In the genomic region with DNA sequence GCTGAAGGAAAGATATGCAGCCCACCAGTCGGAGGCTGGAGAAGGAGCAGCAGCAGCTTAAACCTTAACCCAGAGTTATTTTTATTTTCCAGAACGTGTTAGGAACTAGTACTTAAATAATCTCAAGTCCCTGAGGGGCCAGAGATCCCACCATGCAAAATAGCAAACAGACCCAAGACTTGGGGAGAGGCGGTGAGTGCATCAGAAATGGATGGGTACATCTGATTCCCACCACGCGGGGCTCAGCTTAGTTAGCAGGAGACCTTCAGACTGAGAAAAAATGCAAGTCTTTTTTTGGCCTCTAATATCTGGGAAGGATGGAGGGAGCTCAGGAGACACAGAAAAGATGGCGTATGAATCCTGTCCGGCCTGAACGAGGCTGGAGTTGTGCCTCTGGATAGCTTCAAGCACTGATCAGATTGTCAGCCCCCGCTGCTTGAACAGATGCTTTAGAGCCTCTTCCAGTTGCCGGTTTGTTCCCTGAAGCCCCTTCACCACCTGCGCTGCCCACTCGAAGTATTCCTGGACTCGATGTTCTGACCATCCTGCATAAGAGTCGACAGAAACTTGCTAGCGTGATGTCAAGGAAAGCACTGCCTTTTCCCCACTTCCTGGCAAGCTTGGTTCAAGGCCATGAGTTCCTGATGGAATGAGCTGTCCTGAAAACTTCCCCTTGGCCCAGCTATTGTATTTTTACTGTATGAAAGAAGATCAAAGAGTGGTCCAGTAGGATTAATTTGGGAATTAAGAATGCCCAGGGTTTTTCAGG, we compare ENCODE assay signal across 1 cellular context.
TF ChIP-seq lines count a peak whose summit lies in the region.

No MANE protein-coding gene starts in this region.

TF ChIP-seq in GM12878, 131 proteins besides CTCF, POLR2A, EP300 and RAD21:
- no peak for TF ChIP-seq CBX5 (IDR thresholded peaks at IDR 0.05; ENCODE audit: low read depth)
- TF ChIP-seq RUNX3 (IDR thresholded peaks at IDR 0.05; ENCODE audit: low read length) = no peak
- no peak for TF ChIP-seq RELA (IDR thresholded peaks at IDR 0.05; ENCODE audit: borderline replicate concordance, partially characterized antibody)
- TF ChIP-seq, protein P1, sequence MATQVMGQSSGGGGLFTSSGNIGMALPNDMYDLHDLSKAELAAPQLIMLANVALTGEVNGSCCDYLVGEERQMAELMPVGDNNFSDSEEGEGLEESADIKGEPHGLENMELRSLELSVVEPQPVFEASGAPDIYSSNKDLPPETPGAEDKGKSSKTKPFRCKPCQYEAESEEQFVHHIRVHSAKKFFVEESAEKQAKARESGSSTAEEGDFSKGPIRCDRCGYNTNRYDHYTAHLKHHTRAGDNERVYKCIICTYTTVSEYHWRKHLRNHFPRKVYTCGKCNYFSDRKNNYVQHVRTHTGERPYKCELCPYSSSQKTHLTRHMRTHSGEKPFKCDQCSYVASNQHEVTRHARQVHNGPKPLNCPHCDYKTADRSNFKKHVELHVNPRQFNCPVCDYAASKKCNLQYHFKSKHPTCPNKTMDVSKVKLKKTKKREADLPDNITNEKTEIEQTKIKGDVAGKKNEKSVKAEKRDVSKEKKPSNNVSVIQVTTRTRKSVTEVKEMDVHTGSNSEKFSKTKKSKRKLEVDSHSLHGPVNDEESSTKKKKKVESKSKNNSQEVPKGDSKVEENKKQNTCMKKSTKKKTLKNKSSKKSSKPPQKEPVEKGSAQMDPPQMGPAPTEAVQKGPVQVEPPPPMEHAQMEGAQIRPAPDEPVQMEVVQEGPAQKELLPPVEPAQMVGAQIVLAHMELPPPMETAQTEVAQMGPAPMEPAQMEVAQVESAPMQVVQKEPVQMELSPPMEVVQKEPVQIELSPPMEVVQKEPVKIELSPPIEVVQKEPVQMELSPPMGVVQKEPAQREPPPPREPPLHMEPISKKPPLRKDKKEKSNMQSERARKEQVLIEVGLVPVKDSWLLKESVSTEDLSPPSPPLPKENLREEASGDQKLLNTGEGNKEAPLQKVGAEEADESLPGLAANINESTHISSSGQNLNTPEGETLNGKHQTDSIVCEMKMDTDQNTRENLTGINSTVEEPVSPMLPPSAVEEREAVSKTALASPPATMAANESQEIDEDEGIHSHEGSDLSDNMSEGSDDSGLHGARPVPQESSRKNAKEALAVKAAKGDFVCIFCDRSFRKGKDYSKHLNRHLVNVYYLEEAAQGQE (IDR thresholded peaks at IDR 0.05; ENCODE audit: low read depth, low read length) = no peak
- TF ChIP-seq, protein P2, sequence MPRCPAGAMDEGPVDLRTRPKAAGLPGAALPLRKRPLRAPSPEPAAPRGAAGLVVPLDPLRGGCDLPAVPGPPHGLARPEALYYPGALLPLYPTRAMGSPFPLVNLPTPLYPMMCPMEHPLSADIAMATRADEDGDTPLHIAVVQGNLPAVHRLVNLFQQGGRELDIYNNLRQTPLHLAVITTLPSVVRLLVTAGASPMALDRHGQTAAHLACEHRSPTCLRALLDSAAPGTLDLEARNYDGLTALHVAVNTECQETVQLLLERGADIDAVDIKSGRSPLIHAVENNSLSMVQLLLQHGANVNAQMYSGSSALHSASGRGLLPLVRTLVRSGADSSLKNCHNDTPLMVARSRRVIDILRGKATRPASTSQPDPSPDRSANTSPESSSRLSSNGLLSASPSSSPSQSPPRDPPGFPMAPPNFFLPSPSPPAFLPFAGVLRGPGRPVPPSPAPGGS (IDR thresholded peaks at IDR 0.05; ENCODE audit: borderline replicate concordance, insufficient read depth, low read depth, low read length, poor library complexity, severe bottlenecking) = no peak
- no peak for TF ChIP-seq SMC3 (IDR thresholded peaks at IDR 0.05; ENCODE audit: borderline replicate concordance, low read length)
- TF ChIP-seq CREB1 (IDR thresholded peaks at IDR 0.05; ENCODE audit: low read depth) = no peak
- TF ChIP-seq BCL11A (IDR thresholded peaks at IDR 0.05; ENCODE audit: low read depth, low read length) = no peak
- no peak for TF ChIP-seq NFIC (IDR thresholded peaks at IDR 0.05; ENCODE audit: low read depth, low read length)
- TF ChIP-seq ETV6 (conservative IDR thresholded peaks at IDR 0.05 in 1 of 2, IDR thresholded peaks at IDR 0.05 in 1 of 2; ENCODE audit: borderline replicate concordance in 1 of 2, low read depth in 1 of 2) = no peak
- no peak for TF ChIP-seq RBBP5 (conservative IDR thresholded peaks at IDR 0.05)
- no peak for TF ChIP-seq NFYA (IDR thresholded peaks at IDR 0.05; ENCODE audit: borderline replicate concordance, low read depth, low read length)
- TF ChIP-seq, protein P3, sequence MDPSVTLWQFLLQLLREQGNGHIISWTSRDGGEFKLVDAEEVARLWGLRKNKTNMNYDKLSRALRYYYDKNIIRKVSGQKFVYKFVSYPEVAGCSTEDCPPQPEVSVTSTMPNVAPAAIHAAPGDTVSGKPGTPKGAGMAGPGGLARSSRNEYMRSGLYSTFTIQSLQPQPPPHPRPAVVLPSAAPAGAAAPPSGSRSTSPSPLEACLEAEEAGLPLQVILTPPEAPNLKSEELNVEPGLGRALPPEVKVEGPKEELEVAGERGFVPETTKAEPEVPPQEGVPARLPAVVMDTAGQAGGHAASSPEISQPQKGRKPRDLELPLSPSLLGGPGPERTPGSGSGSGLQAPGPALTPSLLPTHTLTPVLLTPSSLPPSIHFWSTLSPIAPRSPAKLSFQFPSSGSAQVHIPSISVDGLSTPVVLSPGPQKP (IDR thresholded peaks at IDR 0.05; ENCODE audit: low read depth, low read length) = no peak
- TF ChIP-seq NBN (IDR thresholded peaks at IDR 0.05) = no peak
- TF ChIP-seq ZNF24 (IDR thresholded peaks at IDR 0.05) = no peak
- TF ChIP-seq SRF (IDR thresholded peaks at IDR 0.05; ENCODE audit: low read depth in 2 of 2, low read length in 2 of 2) = no peak
